In genomic region chr20:32553618-32554017, GRCh38 we compare ENCODE assay signal across 19 cellular contexts. TPM values are rescaled to one million over a fixed set of nuclear protein-coding genes. Genes with fewer than 3 reads are reported as not detected.
A peak's percentile ranks its signal among the peaks of the same experiment; 100 is the strongest.
DNase-seq lines count a peak whose midpoint lies in the region; ATAC-seq and TF ChIP-seq lines count a peak whose summit lies in the region.
"Had no signal": no experiment of that assay in that cellular context is flagged by ENCODE, and none has a peak within 500 bp of the region (broad histone marks: within the 10 kb centered on the region; RNA-seq: fewer than 3 reads in every experiment).

No MANE protein-coding gene starts in this region.

- H3K4me1 Mint-ChIP-seq in activated naive CD4-positive, alpha-beta T cell treated with anti-CD3 and anti-CD28 coated beads, Interleukin-2, amount 50 U/mL, for 24 hours = peaks cover 70% of the 10 kb centered on the region
- H3K4me1 Mint-ChIP-seq in T-helper 17 cell (peaks cover 40% of the 10 kb centered on the region), immature natural killer cell (peaks cover 74 to 78% of the 10 kb centered on the region in 2 donors), GM23338 (peaks cover 8% of the 10 kb centered on the region)

- no peaks in the 10 kb centered on the region for H3K79me2 ChIP-seq in GM23338 (replicated peaks; ENCODE audit: insufficient read depth)

- ATAC-seq in T-helper 17 cell (no peak), Right ventricle myocardium inferior (no peak), GM23338 (no peak)
- ATAC-seq: left lung had no signal

- H3K27ac ChIP-seq in GM23338 (ENCODE audit: low read depth) = no peak overlapping the region
- H3K27ac ChIP-seq: adrenal gland, C4-2B, left lung, transverse colon had no signal

- 0 out of 2 replicates have a peak, but pooled peaks cover 5% of the 10 kb centered on the region for H3F3A ChIP-seq in GM23338 (replicated peaks; ENCODE audit: low read depth)

- no peaks in the 10 kb centered on the region for H3K4me1 ChIP-seq in GM23338 (ENCODE audit: insufficient read depth)
- H3K4me1 ChIP-seq: left lung, transverse colon had no signal

- H3K4me3 Mint-ChIP-seq in activated naive CD4-positive, alpha-beta T cell treated with anti-CD3 and anti-CD28 coated beads, Interleukin-2, amount 50 U/mL, for 24 hours = peak overlapping the region; percentile 23
- H3K4me3 Mint-ChIP-seq in T-helper 17 cell (no peak overlapping the region), immature natural killer cell (peak overlapping the region in 3 of 5 donors; percentile 0 to 53 (median 44)), GM23338 (no peak overlapping the region)
- H3K4me3 Mint-ChIP-seq: brain had no signal

- H3K27me3 Mint-ChIP-seq in activated naive CD4-positive, alpha-beta T cell treated with anti-CD3 and anti-CD28 coated beads, Interleukin-2, amount 50 U/mL, for 24 hours = no peaks in the 10 kb centered on the region
- no peaks in the 10 kb centered on the region for H3K27me3 Mint-ChIP-seq in T-helper 17 cell
- H3K27me3 Mint-ChIP-seq in immature natural killer cell (ENCODE audit: low read depth in 3 of 3) = peaks cover 2 to 5% (median 4%) of the 10 kb centered on the region in 3 donors
- peaks cover 4% of the 10 kb centered on the region for H3K27me3 Mint-ChIP-seq in GM23338 (ENCODE audit: insufficient read depth, low read depth, poor library complexity)

- H4K20me1 ChIP-seq in GM23338 (replicated peaks; ENCODE audit: insufficient read depth) = no peaks in the 10 kb centered on the region; the same call in none of the 2 replicates

- H3K36me3 ChIP-seq in GM23338 (ENCODE audit: insufficient read depth) = no peaks in the 10 kb centered on the region; the same call in 1 of the 2 replicates
- H3K36me3 ChIP-seq: adrenal gland, left lung, transverse colon had no signal

- DNase-seq in activated naive CD4-positive, alpha-beta T cell (lab: John Stamatoyannopoulos, UW) = no peak
- DNase-seq in T-helper 17 cell (no peak), immature natural killer cell (no peak), Right ventricle myocardium inferior (ENCODE audit: missing footprints) (no peak), GM23338 (ENCODE audit: low spot score) (no peak), NOMO-1 treated with DMSO at 0.1 percent for 48 hours (lab: John Stamatoyannopoulos, UW; ENCODE audit: unreplicated experiment) (no peak)
- DNase-seq: activated CD4-positive, CD25-positive, alpha-beta regulatory T cell treated with anti-CD3 and anti-CD28 coated beads, Interleukin-2, amount 50 U/mL, for 72 hours; adrenal gland; hippocampal formation; KG1; left lung; naive B cell; NCI-H1417 treated with DMSO at 0.1 percent for 48 hours; NCI-H2081; NCI-H774; transverse colon had no signal

- peak overlapping the region; percentile 77 for H3K27ac Mint-ChIP-seq in activated naive CD4-positive, alpha-beta T cell treated with anti-CD3 and anti-CD28 coated beads, Interleukin-2, amount 50 U/mL, for 24 hours
- H3K27ac Mint-ChIP-seq in T-helper 17 cell = peak overlapping the region; percentile 93
- H3K27ac Mint-ChIP-seq in immature natural killer cell = peak overlapping the region; percentile 25 to 87 (median 68)
- H3K27ac Mint-ChIP-seq in GM23338 = no peak overlapping the region

- no peaks in the 10 kb centered on the region for H3K27me3 ChIP-seq in GM23338 (ENCODE audit: insufficient read depth)
- H3K27me3 ChIP-seq: adrenal gland, transverse colon had no signal

- H3K9me3 ChIP-seq in T-helper 17 cell (ENCODE audit: control insufficient read depth, low read length, poor library complexity, severe bottlenecking) = no peaks in the 10 kb centered on the region
- H3K9me3 ChIP-seq: left lung, transverse colon had no signal

- H3K36me3 Mint-ChIP-seq in activated naive CD4-positive, alpha-beta T cell treated with anti-CD3 and anti-CD28 coated beads, Interleukin-2, amount 50 U/mL, for 24 hours = peaks cover 7% of the 10 kb centered on the region
- H3K36me3 Mint-ChIP-seq in T-helper 17 cell (ENCODE audit: low read depth) (no peaks in the 10 kb centered on the region), immature natural killer cell (peaks cover 3 to 4% (median 3%) of the 10 kb centered on the region in 3 donors), GM23338 (ENCODE audit: low read depth) (no peaks in the 10 kb centered on the region; the same call in 2 of the 3 replicates)
- H3K36me3 Mint-ChIP-seq: naive B cell had no signal

- no peaks in the 10 kb centered on the region for H3K9me2 ChIP-seq in GM23338 (ENCODE audit: insufficient read depth)

- H3K4me2 ChIP-seq in GM23338 = no peak overlapping the region

- no peaks in the 10 kb centered on the region for H3K9me3 Mint-ChIP-seq in activated naive CD4-positive, alpha-beta T cell treated with anti-CD3 and anti-CD28 coated beads, Interleukin-2, amount 50 U/mL, for 24 hours
- H3K9me3 Mint-ChIP-seq in immature natural killer cell (no peaks in the 10 kb centered on the region), GM23338 (peaks cover 3% of the 10 kb centered on the region; the same call in 1 of the 3 replicates)
- H3K9me3 Mint-ChIP-seq: naive B cell had no signal

- no peak overlapping the region for H2AFZ ChIP-seq in GM23338

- intact Hi-C loops in Right ventricle myocardium inferior (cut with DNase I) = no loop called here

- no peak for TF ChIP-seq CTCF in GM23338 (conservative IDR thresholded peaks at IDR 0.05; ENCODE audit: low read depth in 2 of 2)

- H3K4me3 ChIP-seq in GM23338 = no peak overlapping the region
- H3K4me3 ChIP-seq: adrenal gland, left lung, transverse colon had no signal

TF ChIP-seq in GM23338, 12 proteins besides CTCF, POLR2A, EP300 and RAD21 (continues in another document):
- TF ChIP-seq STAT1 (IDR thresholded peaks at IDR 0.05; ENCODE audit: unreplicated experiment) = no peak
- TF ChIP-seq ZNF331 (CRISPR knock-in tag; IDR thresholded peaks at IDR 0.05; ENCODE audit: low read depth) = no peak
- TF ChIP-seq, protein P1, sequence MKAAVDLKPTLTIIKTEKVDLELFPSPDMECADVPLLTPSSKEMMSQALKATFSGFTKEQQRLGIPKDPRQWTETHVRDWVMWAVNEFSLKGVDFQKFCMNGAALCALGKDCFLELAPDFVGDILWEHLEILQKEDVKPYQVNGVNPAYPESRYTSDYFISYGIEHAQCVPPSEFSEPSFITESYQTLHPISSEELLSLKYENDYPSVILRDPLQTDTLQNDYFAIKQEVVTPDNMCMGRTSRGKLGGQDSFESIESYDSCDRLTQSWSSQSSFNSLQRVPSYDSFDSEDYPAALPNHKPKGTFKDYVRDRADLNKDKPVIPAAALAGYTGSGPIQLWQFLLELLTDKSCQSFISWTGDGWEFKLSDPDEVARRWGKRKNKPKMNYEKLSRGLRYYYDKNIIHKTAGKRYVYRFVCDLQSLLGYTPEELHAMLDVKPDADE (IDR thresholded peaks at IDR 0.05) = no peak
- TF ChIP-seq EZH2 (IDR thresholded peaks at IDR 0.05; ENCODE audit: low read depth, unreplicated experiment) = no peak
- no peak for TF ChIP-seq CREB1 (CRISPR knock-in tag; IDR thresholded peaks at IDR 0.05; ENCODE audit: low read depth)
- no peak for TF ChIP-seq REST (IDR thresholded peaks at IDR 0.05; ENCODE audit: unreplicated experiment)
- TF ChIP-seq POLR2AphosphoS5 (IDR thresholded peaks at IDR 0.05; ENCODE audit: low read depth) = no peak

RNA-seq across cellular contexts. Expression of gene NOL4L, which starts 31.5 kb away (rescaled TPM):
- total RNA-seq in T-helper 17 cell (10 to 100 TPM; 60.9 to 62.9 TPM), Right ventricle myocardium inferior (4.3 TPM)
- polyA plus RNA-seq in immature natural killer cell (10 to 100 TPM in 1 of 3 donors, 1 to 10 TPM in 2; 4.1 to 17.2 (median 9.6) TPM), GM23338 (2016; fragmentation: Nextera tagmentation; extraction: Ambion mirVana) (36.7 and 39.2 TPM in 2 replicates)
- 32.8 and 38.8 TPM in 2 replicates for total RNA-seq in GM23338 (2014; rRNA removed; shearing (Covaris generic))

Comparison
In these comparisons a context has a peak if more than half of its experiments do, and no peak if none do; other contexts are left out.
1. H3K4me3 Mint-ChIP-seq: peak in activated naive CD4-positive, alpha-beta T cell treated with anti-CD3 and anti-CD28 coated beads, Interleukin-2, amount 50 U/mL, for 24 hours (single experiment) and immature natural killer cell (3 of 5); none in T-helper 17 cell (single experiment) and GM23338 (single experiment).